ENCODE assay signal across 25 cellular contexts in genomic region chr2:434625-435024, GRCh38.
"Had no signal": no experiment of that assay in that cellular context is flagged by ENCODE, and none has a peak within 500 bp of the region (broad histone marks: within the 10 kb centered on the region; RNA-seq: fewer than 3 reads in every experiment).

No MANE protein-coding gene starts in this region.

- H3K36me3 Mint-ChIP-seq: activated CD4-positive, alpha-beta memory T cell treated with anti-CD3 and anti-CD28 coated beads for 36 hours; activated naive CD8-positive, alpha-beta T cell treated with anti-CD3 and anti-CD28 coated beads for 36 hours; mesothelial cell of epicardium; naive thymus-derived CD4-positive, alpha-beta T cell had no signal

- DNase-seq: activated CD4-positive, alpha-beta memory T cell treated with anti-CD3 and anti-CD28 coated beads for 36 hours; activated CD4-positive, CD25-positive, alpha-beta regulatory T cell treated with anti-CD3 and anti-CD28 coated beads, Interleukin-2, amount 50 U/mL, for 72 hours; activated naive CD4-positive, alpha-beta T cell; activated naive CD8-positive, alpha-beta T cell treated with anti-CD3 and anti-CD28 coated beads for 36 hours; activated T-cell treated with anti-CD3 and anti-CD28 coated beads, Interleukin-2, amount 50 U/mL, for 4 hours; amniotic stem cell; caudate nucleus; cortex of kidney; effector memory CD8-positive, alpha-beta T cell; left cardiac atrium; mammary epithelial cell; naive thymus-derived CD4-positive, alpha-beta T cell; posterior cingulate gyrus; right cardiac atrium; stimulated activated CD4-positive, alpha-beta T cell treated with anti-CD3 and anti-CD28 coated beads, Interleukin-15, amount 100 ng/mL, for 24 hours; stimulated activated CD4-positive, alpha-beta T cell treated with anti-CD3 and anti-CD28 coated beads, Interleukin-2, amount 100 ng/mL, for 24 hours; stimulated activated naive CD8-positive, alpha-beta T cell treated with anti-CD3 and anti-CD28 coated beads, Interleukin-15, Interleukin-2, amounts not matched to agents 100 U/mL and 50 U/mL, for 24 hours; T1000; trophoblast cell; WERI-Rb-1 had no signal

- H3K4me3 Mint-ChIP-seq: activated CD4-positive, alpha-beta memory T cell treated with anti-CD3 and anti-CD28 coated beads for 36 hours; activated CD4-positive, alpha-beta T cell treated with anti-CD3 and anti-CD28 coated beads, Interleukin-2, amount 10 ng/mL, durations not matched to agents 24 days and 14 days; activated naive CD8-positive, alpha-beta T cell treated with anti-CD3 and anti-CD28 coated beads for 36 hours; activated T-cell treated with anti-CD3 and anti-CD28 coated beads, Interleukin-2, amount 50 U/mL, for 4 hours; effector memory CD8-positive, alpha-beta T cell; mesothelial cell of epicardium had no signal

- H3K27me3 Mint-ChIP-seq: activated CD4-positive, alpha-beta memory T cell treated with anti-CD3 and anti-CD28 coated beads for 36 hours; activated naive CD8-positive, alpha-beta T cell treated with anti-CD3 and anti-CD28 coated beads for 36 hours; effector memory CD8-positive, alpha-beta T cell had no signal

- H3K27ac Mint-ChIP-seq: activated CD4-positive, alpha-beta memory T cell treated with anti-CD3 and anti-CD28 coated beads for 36 hours; activated CD4-positive, alpha-beta T cell treated with anti-CD3 and anti-CD28 coated beads, Interleukin-2, amount 10 ng/mL, durations not matched to agents 24 days and 14 days; activated naive CD8-positive, alpha-beta T cell treated with anti-CD3 and anti-CD28 coated beads for 36 hours; mesothelial cell of epicardium had no signal

- ATAC-seq: activated T-cell treated with anti-CD3 and anti-CD28 coated beads, Interleukin-2, amount 50 U/mL, for 4 hours; effector memory CD8-positive, alpha-beta T cell; gastroesophageal sphincter; left cardiac atrium; naive thymus-derived CD4-positive, alpha-beta T cell; right cardiac atrium; stimulated activated naive CD8-positive, alpha-beta T cell treated with anti-CD3 and anti-CD28 coated beads, Interleukin-15, Interleukin-2, amounts not matched to agents 100 U/mL and 50 U/mL, for 24 hours had no signal

- H3K9me3 Mint-ChIP-seq: activated CD4-positive, alpha-beta memory T cell treated with anti-CD3 and anti-CD28 coated beads for 36 hours; activated CD4-positive, alpha-beta T cell treated with anti-CD3 and anti-CD28 coated beads, Interleukin-2, amount 10 ng/mL, durations not matched to agents 24 days and 14 days; activated naive CD8-positive, alpha-beta T cell treated with anti-CD3 and anti-CD28 coated beads for 36 hours; activated T-cell treated with anti-CD3 and anti-CD28 coated beads, Interleukin-2, amount 50 U/mL, for 4 hours; effector memory CD8-positive, alpha-beta T cell; mesothelial cell of epicardium; naive thymus-derived CD4-positive, alpha-beta T cell had no signal

- H3K27me3 ChIP-seq: hepatocyte had no signal

- H3K27ac ChIP-seq: gastroesophageal sphincter, hepatocyte, thoracic aorta, WERI-Rb-1 had no signal

- H3K9me3 ChIP-seq: gastroesophageal sphincter, thoracic aorta had no signal
